ENCODE assay signal across 1 cellular context in the genomic region with DNA sequence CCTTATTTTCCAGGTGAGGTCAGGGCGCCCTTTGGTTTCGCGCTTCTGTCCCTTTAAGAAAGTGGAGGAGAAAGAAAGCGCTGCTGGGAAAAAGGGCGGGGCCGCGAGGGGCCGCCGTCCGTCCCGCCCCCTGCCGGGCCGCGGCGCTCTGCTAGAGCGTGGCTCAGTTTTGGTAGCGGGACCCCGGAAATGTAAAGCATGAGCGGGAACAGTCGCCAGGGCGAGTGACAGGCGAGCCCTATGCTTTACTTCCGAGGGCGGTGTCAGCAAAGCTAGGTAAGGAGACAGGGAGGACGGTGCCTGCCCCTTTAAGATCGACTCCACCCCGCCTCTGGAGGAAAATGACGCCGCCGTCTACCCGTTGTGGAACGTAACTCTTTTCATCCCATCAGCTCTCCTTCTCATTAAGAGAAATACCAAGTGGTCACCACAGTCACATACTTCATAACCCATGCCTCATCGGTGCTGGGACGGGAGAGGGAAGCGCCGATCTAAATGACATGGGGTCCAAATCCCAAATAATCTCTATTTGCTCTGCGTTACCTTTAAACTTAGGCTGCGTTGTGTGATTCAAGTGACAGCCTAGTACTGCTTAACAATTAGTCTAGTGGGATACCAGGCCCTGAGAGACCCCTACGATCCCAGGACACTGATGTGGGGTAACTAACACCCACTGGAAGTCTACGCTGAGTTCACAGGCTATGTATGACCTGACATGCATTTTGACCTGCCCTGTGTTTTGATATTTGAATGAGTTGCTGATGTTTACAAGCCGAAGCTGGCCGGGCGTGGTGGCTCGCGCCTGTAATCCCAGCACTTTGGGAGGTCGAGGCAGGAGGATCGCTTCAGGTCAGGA.
TF ChIP-seq lines count a peak whose summit lies in the region.

A gene with protein sequence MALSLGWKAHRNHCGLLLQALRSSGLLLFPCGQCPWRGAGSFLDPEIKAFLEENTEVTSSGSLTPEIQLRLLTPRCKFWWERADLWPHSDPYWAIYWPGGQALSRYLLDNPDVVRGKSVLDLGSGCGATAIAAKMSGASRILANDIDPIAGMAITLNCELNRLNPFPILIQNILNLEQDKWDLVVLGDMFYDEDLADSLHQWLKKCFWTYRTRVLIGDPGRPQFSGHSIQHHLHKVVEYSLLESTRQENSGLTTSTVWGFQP (plus strand): TSS at position 602 of the 856 bp plus-strand sequence. CDS start 2,266 bp downstream, outside the sequence.

TF ChIP-seq in HCT116, 20 proteins besides CTCF, POLR2A, EP300 and RAD21 (continued from another document):
- TF ChIP-seq SP1 (IDR thresholded peaks at IDR 0.05; ENCODE audit: low read depth) (peak; percentile 91), SIN3A (IDR thresholded peaks at IDR 0.05; ENCODE audit: low read depth) (peak; percentile 92), ZFX (IDR thresholded peaks at IDR 0.05) (0 out of 2 replicates have a peak, but pooled peaks have one; percentile 30), EGR1 (IDR thresholded peaks at IDR 0.05; ENCODE audit: low read depth) (0 out of 2 replicates have a peak, but pooled peaks have one; percentile 31), CBX3 (IDR thresholded peaks at IDR 0.05; ENCODE audit: low read depth) (peak; percentile 57; the same call in 1 of the 2 replicates)
- TF ChIP-seq, protein P1, sequence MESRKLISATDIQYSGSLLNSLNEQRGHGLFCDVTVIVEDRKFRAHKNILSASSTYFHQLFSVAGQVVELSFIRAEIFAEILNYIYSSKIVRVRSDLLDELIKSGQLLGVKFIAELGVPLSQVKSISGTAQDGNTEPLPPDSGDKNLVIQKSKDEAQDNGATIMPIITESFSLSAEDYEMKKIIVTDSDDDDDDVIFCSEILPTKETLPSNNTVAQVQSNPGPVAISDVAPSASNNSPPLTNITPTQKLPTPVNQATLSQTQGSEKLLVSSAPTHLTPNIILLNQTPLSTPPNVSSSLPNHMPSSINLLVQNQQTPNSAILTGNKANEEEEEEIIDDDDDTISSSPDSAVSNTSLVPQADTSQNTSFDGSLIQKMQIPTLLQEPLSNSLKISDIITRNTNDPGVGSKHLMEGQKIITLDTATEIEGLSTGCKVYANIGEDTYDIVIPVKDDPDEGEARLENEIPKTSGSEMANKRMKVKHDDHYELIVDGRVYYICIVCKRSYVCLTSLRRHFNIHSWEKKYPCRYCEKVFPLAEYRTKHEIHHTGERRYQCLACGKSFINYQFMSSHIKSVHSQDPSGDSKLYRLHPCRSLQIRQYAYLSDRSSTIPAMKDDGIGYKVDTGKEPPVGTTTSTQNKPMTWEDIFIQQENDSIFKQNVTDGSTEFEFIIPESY (IDR thresholded peaks at IDR 0.05; ENCODE audit: extremely low read depth, insufficient replicate concordance, low read length), result no peak
- TF ChIP-seq, protein P2, sequence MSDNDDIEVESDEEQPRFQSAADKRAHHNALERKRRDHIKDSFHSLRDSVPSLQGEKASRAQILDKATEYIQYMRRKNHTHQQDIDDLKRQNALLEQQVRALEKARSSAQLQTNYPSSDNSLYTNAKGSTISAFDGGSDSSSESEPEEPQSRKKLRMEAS (IDR thresholded peaks at IDR 0.05), result peak; percentile 96
